Comparison of ENCODE assay signal across 21 cellular contexts in genomic region chr7:74138334-74138867, GRCh38. TPM values are rescaled to one million over a fixed set of nuclear protein-coding genes. Genes with fewer than 3 reads are reported as not detected.
DNase-seq lines count a peak whose midpoint lies in the region; ATAC-seq and TF ChIP-seq lines count a peak whose summit lies in the region.
"Had no signal": no experiment of that assay in that cellular context is flagged by ENCODE, and none has a peak within 500 bp of the region (broad histone marks: within the 10 kb centered on the region; RNA-seq: fewer than 3 reads in every experiment).

No MANE protein-coding gene starts in this region.

- no peaks in the 10 kb centered on the region for H3K27me3 ChIP-seq in iPS-18a (ENCODE audit: control insufficient read depth, insufficient read depth, low read length)
- H3K27me3 ChIP-seq: body of pancreas, esophagus muscularis mucosa, right atrium auricular region, uterus had no signal

- no peaks in the 10 kb centered on the region for H3K27me3 Mint-ChIP-seq in type B pancreatic cell
- H3K27me3 Mint-ChIP-seq: naive B cell had no signal

- H3K9me3 Mint-ChIP-seq in type B pancreatic cell: no peaks in the 10 kb centered on the region

- H3K36me3 Mint-ChIP-seq in type B pancreatic cell: no peaks in the 10 kb centered on the region
- H3K36me3 Mint-ChIP-seq: CD14-positive monocyte, naive B cell had no signal

- H3K27ac Mint-ChIP-seq in type B pancreatic cell: peak overlapping the region; percentile 46

- no peaks in the 10 kb centered on the region for H3K9me3 ChIP-seq in iPS-18a (ENCODE audit: control insufficient read depth, low read depth, low read length)
- H3K9me3 ChIP-seq: body of pancreas, esophagus muscularis mucosa, right atrium auricular region, uterus had no signal

- H3K4me3 Mint-ChIP-seq in type B pancreatic cell: no peak overlapping the region
- H3K4me3 Mint-ChIP-seq: CD14-positive monocyte, naive B cell had no signal

- peaks cover 13% of the 10 kb centered on the region for H3K4me1 ChIP-seq in iPS-18a (ENCODE audit: control insufficient read depth, low read depth, low read length)
- H3K4me1 ChIP-seq: body of pancreas, esophagus muscularis mucosa, right atrium auricular region, uterus had no signal

- no peaks in the 10 kb centered on the region for H3K4me1 Mint-ChIP-seq in type B pancreatic cell (ENCODE audit: unreplicated experiment)

- H3K4me3 ChIP-seq in iPS-18a (ENCODE audit: low read length): peak overlapping the region; percentile 24
- H3K4me3 ChIP-seq: body of pancreas, esophagus muscularis mucosa, right atrium auricular region, uterus had no signal

- ATAC-seq in HG03520 (IDR thresholded peaks at IDR 0.05; ENCODE audit: unreplicated experiment): no peak
- ATAC-seq: body of pancreas, left colon, SK-N-SH treated with all-trans-retinoic acid at 6 μM for 48 hours had no signal

- no peak for TF ChIP-seq CTCF in type B pancreatic cell (conservative IDR thresholded peaks at IDR 0.05)

- peak; percentile 8 for DNase-seq in stimulated activated CD4-positive, alpha-beta T cell treated with anti-CD3 and anti-CD28 coated beads, Interleukin-15, amount 100 ng/mL, for 24 hours
- no peak for DNase-seq in stimulated activated CD4-positive, alpha-beta T cell treated with anti-CD3 and anti-CD28 coated beads, Interleukin-4, amount 100 ng/mL, for 4 hours
- DNase-seq in activated CD4-positive, CD25-positive, alpha-beta regulatory T cell treated with anti-CD3 and anti-CD28 coated beads, Interleukin-2, amount 50 U/mL, for 72 hours: peak; percentile 37
- no peak for DNase-seq in type B pancreatic cell (ENCODE audit: extremely low spot score, unreplicated experiment)
- no peak for DNase-seq in NOMO-1 treated with DMSO at 0.1 percent for 48 hours (lab: John Stamatoyannopoulos, UW; ENCODE audit: unreplicated experiment)
- no peak for DNase-seq in NCI-H2196 (lab: John Stamatoyannopoulos, UW; ENCODE audit: unreplicated experiment)
- DNase-seq: body of pancreas, hippocampal formation, KG1, left colon, naive B cell, NCI-H1436 treated with DMSO at 0.1 percent for 48 hours, NCI-H2171, NCI-H526, uterus had no signal

- H3K27ac ChIP-seq in iPS-18a (ENCODE audit: low read length): no peak overlapping the region
- H3K27ac ChIP-seq: body of pancreas, esophagus muscularis mucosa, right atrium auricular region, uterus had no signal

- H3K9ac ChIP-seq in iPS-18a (ENCODE audit: low read length): no peak overlapping the region

- H3K36me3 ChIP-seq in iPS-18a (ENCODE audit: control insufficient read depth, low read depth, low read length): no peaks in the 10 kb centered on the region
- H3K36me3 ChIP-seq: esophagus muscularis mucosa, right atrium auricular region, uterus had no signal

RNA-seq across cellular contexts. Expression of gene EIF4H, which starts 35.8 kb away (rescaled TPM):
- 250 and 251 TPM in 2 replicates for total RNA-seq in type B pancreatic cell (ENCODE audit: low replicate concordance)

RNA-seq across cellular contexts. Expression of gene LIMK1, which starts 54.8 kb away (rescaled TPM):
- total RNA-seq in type B pancreatic cell (ENCODE audit: low replicate concordance): 34.6 and 46.6 TPM in 2 replicates

Comparison
In these comparisons a context has a peak if more than half of its experiments do, and no peak if none do; other contexts are left out.
1. DNase-seq: peak in stimulated activated CD4-positive, alpha-beta T cell treated with anti-CD3 and anti-CD28 coated beads, Interleukin-15, amount 100 ng/mL, for 24 hours (single experiment) and activated CD4-positive, CD25-positive, alpha-beta regulatory T cell treated with anti-CD3 and anti-CD28 coated beads, Interleukin-2, amount 50 U/mL, for 72 hours (single experiment); none in stimulated activated CD4-positive, alpha-beta T cell treated with anti-CD3 and anti-CD28 coated beads, Interleukin-4, amount 100 ng/mL, for 4 hours (0 of 2), type B pancreatic cell (single experiment), NOMO-1 treated with DMSO at 0.1 percent for 48 hours (single experiment) and NCI-H2196 (single experiment).